ENCODE assay signal across 9 cellular contexts in the genomic region with DNA sequence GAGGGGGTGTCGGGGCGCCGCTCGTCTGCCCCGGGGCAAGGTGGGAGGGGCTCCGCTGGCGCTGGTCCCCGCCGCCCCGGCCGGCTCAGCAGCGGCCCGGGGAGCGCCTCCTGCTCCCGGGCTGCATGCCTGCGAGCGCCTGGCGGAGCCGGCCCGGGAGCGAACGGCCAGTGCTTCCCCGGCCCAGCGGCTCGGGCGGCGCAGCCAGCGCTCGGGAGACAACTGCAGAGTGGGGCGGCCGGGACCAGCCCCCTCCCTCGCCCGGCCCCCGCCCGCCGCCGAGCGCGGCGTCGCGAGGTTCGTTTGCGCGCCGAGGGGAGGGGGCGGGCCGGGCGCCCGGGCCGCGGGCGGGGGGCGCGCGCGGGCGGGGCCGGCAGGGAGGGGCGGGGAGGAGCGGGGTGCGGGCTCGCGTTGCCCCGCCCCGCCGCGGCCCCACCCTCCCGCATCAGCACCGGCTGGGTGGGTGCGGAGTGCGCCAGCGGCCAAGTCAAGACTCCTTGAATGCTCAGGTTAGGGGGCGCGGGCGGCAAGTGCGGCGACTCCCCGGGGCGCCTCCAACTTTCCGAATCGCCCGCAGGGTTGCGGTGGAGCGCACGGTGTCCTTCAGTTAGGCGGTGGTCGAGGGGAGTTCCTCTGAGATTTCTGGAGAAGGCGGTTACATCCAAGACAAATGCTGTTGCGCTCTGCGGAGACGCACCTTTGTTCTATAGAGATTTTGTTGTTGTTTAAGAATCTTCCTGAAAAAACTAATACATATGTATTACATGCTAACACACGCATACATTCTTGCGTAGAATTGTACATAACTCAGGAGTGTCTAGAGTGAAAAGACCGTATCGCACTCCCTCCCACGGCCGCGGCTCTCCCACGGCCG. TPM values are rescaled to one million over a fixed set of nuclear protein-coding genes. Genes with fewer than 3 reads are reported as not detected.
A peak's percentile ranks its signal among the peaks of the same experiment; 100 is the strongest.
DNase-seq lines count a peak whose midpoint lies in the region; ATAC-seq, FAIRE-seq and TF ChIP-seq lines count a peak whose summit lies in the region.
"Had no signal": no experiment of that assay in that cellular context is flagged by ENCODE, and none has a peak within 500 bp of the region (broad histone marks: within the 10 kb centered on the region; RNA-seq: fewer than 3 reads in every experiment).

A gene with protein sequence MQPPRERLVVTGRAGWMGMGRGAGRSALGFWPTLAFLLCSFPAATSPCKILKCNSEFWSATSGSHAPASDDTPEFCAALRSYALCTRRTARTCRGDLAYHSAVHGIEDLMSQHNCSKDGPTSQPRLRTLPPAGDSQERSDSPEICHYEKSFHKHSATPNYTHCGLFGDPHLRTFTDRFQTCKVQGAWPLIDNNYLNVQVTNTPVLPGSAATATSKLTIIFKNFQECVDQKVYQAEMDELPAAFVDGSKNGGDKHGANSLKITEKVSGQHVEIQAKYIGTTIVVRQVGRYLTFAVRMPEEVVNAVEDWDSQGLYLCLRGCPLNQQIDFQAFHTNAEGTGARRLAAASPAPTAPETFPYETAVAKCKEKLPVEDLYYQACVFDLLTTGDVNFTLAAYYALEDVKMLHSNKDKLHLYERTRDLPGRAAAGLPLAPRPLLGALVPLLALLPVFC (minus strand): TSS at position 231 of the 874 bp plus-strand sequence. CDS start 279 bp downstream, outside the sequence.

- no peak for TF ChIP-seq CTCF in fibroblast of the aortic adventitia (IDR thresholded peaks at IDR 0.05; ENCODE audit: insufficient read depth, low read length)

- ATAC-seq in HG03097 (IDR thresholded peaks at IDR 0.05; ENCODE audit: low FRiP score, unreplicated experiment) = no peak

- peak within 1 kb of the TSS; percentile 75 for H3K4me3 Mint-ChIP-seq in T-helper 1 cell treated with Interleukin-12 subunit alpha and Interleukin-12 subunit beta and Interleukin-4 antibody, amounts not matched to agents 30 μg/mL and 1 μg/mL, for 36 hours

- H3K9me3 ChIP-seq in SK-N-MC (ENCODE audit: low read depth, low read length) = no peaks in the 10 kb centered on the region
- H3K9me3 ChIP-seq in neuron (ENCODE audit: low read length) = no peaks in the 10 kb centered on the region

- H3K27me3 ChIP-seq in neuron (ENCODE audit: insufficient read depth, low read length) = no peaks in the 10 kb centered on the region

- H3K36me3 ChIP-seq in SK-N-MC (ENCODE audit: insufficient read depth, low read length) (no peaks in the 10 kb centered on the region), neuron (ENCODE audit: insufficient read depth, low read length) (peaks cover 4% of the 10 kb centered on the region)

- H3K4me3 ChIP-seq in SK-N-MC (peak within 1 kb of the TSS; percentile 78), fibroblast of the aortic adventitia (ENCODE audit: low read depth, low read length) (peak within 1 kb of the TSS; percentile 48), neuron (ENCODE audit: low read length) (peak within 1 kb of the TSS; percentile 78)

- no peaks in the 10 kb centered on the region for H3K9me3 Mint-ChIP-seq in T-helper 1 cell treated with Interleukin-12 subunit alpha and Interleukin-12 subunit beta and Interleukin-4 antibody, amounts not matched to agents 30 μg/mL and 1 μg/mL, for 36 hours

- no peaks in the 10 kb centered on the region for H3K36me3 Mint-ChIP-seq in T-helper 1 cell treated with Interleukin-12 subunit alpha and Interleukin-12 subunit beta and Interleukin-4 antibody, amounts not matched to agents 30 μg/mL and 1 μg/mL, for 36 hours (ENCODE audit: low read depth)

- no peak within 1 kb of the TSS for H3K9ac ChIP-seq in SK-N-MC (ENCODE audit: insufficient read length)

- H3K27ac ChIP-seq in SK-N-MC = no peak within 1 kb of the TSS

- peaks cover 66% of the 10 kb centered on the region for H3K27me3 Mint-ChIP-seq in T-helper 1 cell treated with Interleukin-12 subunit alpha and Interleukin-12 subunit beta and Interleukin-4 antibody, amounts not matched to agents 30 μg/mL and 1 μg/mL, for 36 hours (ENCODE audit: low read depth)

- H3K4me1 ChIP-seq in neuron (ENCODE audit: insufficient read depth, low read length) = peaks cover 33% of the 10 kb centered on the region

- no peak for FAIRE-seq in GM19239 (lab: Jason Lieb, UNC)
- FAIRE-seq: TTC549 had no signal

- H3K4me1 Mint-ChIP-seq in T-helper 1 cell treated with Interleukin-12 subunit alpha and Interleukin-12 subunit beta and Interleukin-4 antibody, amounts not matched to agents 30 μg/mL and 1 μg/mL, for 36 hours (ENCODE audit: low read depth) = peaks cover 7% of the 10 kb centered on the region

- no peak within 1 kb of the TSS for H3K27ac Mint-ChIP-seq in T-helper 1 cell treated with Interleukin-12 subunit alpha and Interleukin-12 subunit beta and Interleukin-4 antibody, amounts not matched to agents 30 μg/mL and 1 μg/mL, for 36 hours

- no peak within 1 kb of the TSS for H2AFZ ChIP-seq in neuron (ENCODE audit: low read depth, low read length)

- DNase-seq in T-helper 1 cell (no peak), SK-N-MC (ENCODE audit: low read depth, low spot score) (no peak), fibroblast of the aortic adventitia (ENCODE audit: low read depth) (no peak), NCI-H2029 treated with DMSO at 0.1 percent for 48 hours (lab: John Stamatoyannopoulos, UW) (no peak), GM19239 (ENCODE audit: insufficient read length, low spot score) (no peak)

RNA-seq across cellular contexts. Expression of the gene that starts here (rescaled TPM):
- total RNA-seq in fibroblast of the aortic adventitia (ENCODE audit: low replicate concordance) = 3.1 and 6.1 TPM in 2 replicates
